Comparison of ENCODE assay signal across 20 cellular contexts in the genomic region with DNA sequence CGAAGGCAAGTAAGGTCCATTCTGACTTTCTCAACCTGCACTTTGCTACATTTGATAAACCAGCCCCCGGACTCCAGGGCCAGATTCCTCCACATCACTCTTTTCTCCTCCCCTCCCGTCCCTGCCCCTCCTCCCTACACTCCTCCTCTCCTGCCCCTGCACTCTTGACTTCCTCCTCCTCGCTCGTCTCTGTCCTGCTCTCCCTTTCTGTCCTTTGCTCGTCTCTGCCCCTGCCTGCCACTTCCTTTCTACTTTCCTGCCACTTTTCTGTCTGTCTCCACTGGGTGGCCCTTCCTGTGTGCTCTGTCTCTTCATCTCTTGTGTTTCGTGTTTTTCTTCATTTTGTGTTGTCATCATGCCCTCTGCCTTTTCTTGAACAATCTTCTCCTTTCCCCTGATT. TPM values are rescaled to one million over a fixed set of nuclear protein-coding genes. Genes with fewer than 3 reads are reported as not detected.
DNase-seq lines count a peak whose midpoint lies in the region; ATAC-seq and TF ChIP-seq lines count a peak whose summit lies in the region.
"Had no signal": no experiment of that assay in that cellular context is flagged by ENCODE, and none has a peak within 500 bp of the region (broad histone marks: within the 10 kb centered on the region; RNA-seq: fewer than 3 reads in every experiment).

No MANE protein-coding gene starts in this region.

- no peaks in the 10 kb centered on the region for H3K9me3 ChIP-seq in CD8-positive, alpha-beta memory T cell (ENCODE audit: low read length)
- H3K9me3 ChIP-seq: suprapubic skin had no signal

- H2BK120ac ChIP-seq in mesendoderm (ENCODE audit: low read depth, low read length): no peak overlapping the region

- no peak overlapping the region for H3K23ac ChIP-seq in mesendoderm (ENCODE audit: low read length)

- H3K79me2 ChIP-seq in mesendoderm (ENCODE audit: control insufficient read depth, insufficient read depth, low read length): peaks cover 84% of the 10 kb centered on the region

- no peak overlapping the region for H4K5ac ChIP-seq in mesendoderm (ENCODE audit: low read length)

- H3K56ac ChIP-seq in mesendoderm (ENCODE audit: low read length): no peak overlapping the region

- no peak overlapping the region for H3K4me3 Mint-ChIP-seq in activated T-cell treated with anti-CD3 and anti-CD28 coated beads, Interleukin-2, amount 50 U/mL, for 72 hours
- H3K4me3 Mint-ChIP-seq in CD8-positive, alpha-beta memory T cell: peak overlapping the region in 2 of 7 donors; percentile 13 to 44
- no peak overlapping the region for H3K4me3 Mint-ChIP-seq in activated CD8-positive, alpha-beta T cell treated with anti-CD3 and anti-CD28 coated beads for 36 hours
- H3K4me3 Mint-ChIP-seq in neural crest cell: peak overlapping the region; percentile 5
- no peak overlapping the region for H3K4me3 Mint-ChIP-seq in glutamatergic neuron (ENCODE audit: unreplicated experiment)
- H3K4me3 Mint-ChIP-seq: effector memory CD8-positive, alpha-beta T cell; T-helper 17 cell had no signal

- no peaks in the 10 kb centered on the region for H3K9me3 Mint-ChIP-seq in activated T-cell treated with anti-CD3 and anti-CD28 coated beads, Interleukin-2, amount 50 U/mL, for 72 hours
- no peaks in the 10 kb centered on the region for H3K9me3 Mint-ChIP-seq in CD8-positive, alpha-beta memory T cell
- no peaks in the 10 kb centered on the region for H3K9me3 Mint-ChIP-seq in activated CD8-positive, alpha-beta T cell treated with anti-CD3 and anti-CD28 coated beads for 36 hours
- no peaks in the 10 kb centered on the region for H3K9me3 Mint-ChIP-seq in neural crest cell
- peaks cover 11% of the 10 kb centered on the region for H3K9me3 Mint-ChIP-seq in glutamatergic neuron (ENCODE audit: unreplicated experiment)
- H3K9me3 Mint-ChIP-seq: effector memory CD8-positive, alpha-beta T cell had no signal

- no peak for DNase-seq in activated T-cell treated with anti-CD3 and anti-CD28 coated beads, Interleukin-2, amount 50 U/mL, for 72 hours
- no peak for DNase-seq in activated T-cell treated with anti-CD3 and anti-CD28 coated beads, Interleukin-2, amount 50 U/mL, for 48 hours
- DNase-seq in CD8-positive, alpha-beta memory T cell: no peak
- no peak for DNase-seq in activated CD8-positive, alpha-beta T cell treated with anti-CD3 and anti-CD28 coated beads for 36 hours
- DNase-seq in neural crest cell (ENCODE audit: low read depth, low spot score) (no peak), glutamatergic neuron (no peak), mesendoderm (no peak)
- DNase-seq: ACHN; activated gamma-delta T cell treated with Interleukin-2 at 50 U/mL for 16 hours; DMS79; effector memory CD8-positive, alpha-beta T cell; NCI-H2029; PC-3; right cardiac atrium; stimulated activated CD8-positive, alpha-beta memory T cell treated with anti-CD3 and anti-CD28 coated beads, Interleukin-4, amount 100 ng/mL, for 48 hours; T-helper 17 cell had no signal

- no peak overlapping the region for H2BK15ac ChIP-seq in mesendoderm (replicated peaks; ENCODE audit: low read depth)

- H3K18ac ChIP-seq in mesendoderm (ENCODE audit: low read length): no peak overlapping the region

- H3K27ac Mint-ChIP-seq in activated T-cell treated with anti-CD3 and anti-CD28 coated beads, Interleukin-2, amount 50 U/mL, for 72 hours: peak overlapping the region; percentile 31
- peak overlapping the region in 6 of 8 donors; percentile 1 to 80 (median 23) for H3K27ac Mint-ChIP-seq in CD8-positive, alpha-beta memory T cell
- H3K27ac Mint-ChIP-seq in activated CD8-positive, alpha-beta T cell treated with anti-CD3 and anti-CD28 coated beads for 36 hours: peak overlapping the region; percentile 61
- H3K27ac Mint-ChIP-seq in neural crest cell (ENCODE audit: unreplicated experiment): no peak overlapping the region
- H3K27ac Mint-ChIP-seq in glutamatergic neuron (ENCODE audit: unreplicated experiment): no peak overlapping the region

- no peak overlapping the region for H4K8ac ChIP-seq in mesendoderm (ENCODE audit: low read depth, low read length)

- H3K4me2 ChIP-seq in mesendoderm (ENCODE audit: low read length): no peak overlapping the region

- no peak overlapping the region for H3K27ac ChIP-seq in CD8-positive, alpha-beta memory T cell (ENCODE audit: low read depth, low read length)
- no peak overlapping the region for H3K27ac ChIP-seq in mesendoderm (ENCODE audit: low read depth, low read length)
- H3K27ac ChIP-seq: suprapubic skin had no signal

- H2AK5ac ChIP-seq in mesendoderm (ENCODE audit: low read length): no peak overlapping the region

- H3K9ac ChIP-seq in mesendoderm (ENCODE audit: low read length): no peak overlapping the region

- CTCF ChIA-PET in CD8-positive, alpha-beta memory T cell (lab: Charles Lee): no interaction called here
- CTCF ChIA-PET in activated CD8-positive, alpha-beta T cell treated with anti-CD3 and anti-CD28 coated beads for 36 hours (lab: Charles Lee): interaction anchor here (1.6 kb wide), 1 partner anchor 10 kb away, joined by 5 read pairs; no protein-coding TSS in a partner anchor

- H3K4me1 ChIP-seq in CD8-positive, alpha-beta memory T cell (ENCODE audit: insufficient read depth, low read length): peaks cover 30% of the 10 kb centered on the region
- H3K4me1 ChIP-seq in mesendoderm (ENCODE audit: control insufficient read depth, low read depth, low read length): peaks cover under 1% of the 10 kb centered on the region

- peaks cover 67% of the 10 kb centered on the region for H3K36me3 ChIP-seq in CD8-positive, alpha-beta memory T cell (ENCODE audit: insufficient read depth, low read length)
- peaks cover 27% of the 10 kb centered on the region for H3K36me3 ChIP-seq in mesendoderm (ENCODE audit: control insufficient read depth, insufficient read depth, low read length)

- peaks cover 18 to 28% of the 10 kb centered on the region in 2 donors for H3K36me3 Mint-ChIP-seq in activated T-cell treated with anti-CD3 and anti-CD28 coated beads, Interleukin-2, amount 50 U/mL, for 72 hours (ENCODE audit: insufficient read depth in 2 of 2)
- H3K36me3 Mint-ChIP-seq in CD8-positive, alpha-beta memory T cell: peaks cover 9 to 80% (median 19%) of the 10 kb centered on the region in 3 donors
- H3K36me3 Mint-ChIP-seq in activated CD8-positive, alpha-beta T cell treated with anti-CD3 and anti-CD28 coated beads for 36 hours (ENCODE audit: low read depth): peaks cover 62% of the 10 kb centered on the region
- H3K36me3 Mint-ChIP-seq in neural crest cell (ENCODE audit: low read depth) (peaks cover 14% of the 10 kb centered on the region), glutamatergic neuron (ENCODE audit: unreplicated experiment) (no peaks in the 10 kb centered on the region)

- H3K4me1 Mint-ChIP-seq in activated T-cell treated with anti-CD3 and anti-CD28 coated beads, Interleukin-2, amount 50 U/mL, for 72 hours (ENCODE audit: low read depth): peaks cover 47% of the 10 kb centered on the region
- peaks cover 37 to 82% (median 45%) of the 10 kb centered on the region in 3 donors for H3K4me1 Mint-ChIP-seq in CD8-positive, alpha-beta memory T cell
- peaks cover 41% of the 10 kb centered on the region for H3K4me1 Mint-ChIP-seq in activated CD8-positive, alpha-beta T cell treated with anti-CD3 and anti-CD28 coated beads for 36 hours (ENCODE audit: low read depth)
- H3K4me1 Mint-ChIP-seq in neural crest cell: peaks cover 17% of the 10 kb centered on the region
- H3K4me1 Mint-ChIP-seq in glutamatergic neuron (ENCODE audit: low read depth, unreplicated experiment): peaks cover 16% of the 10 kb centered on the region

- H3K79me1 ChIP-seq in mesendoderm (ENCODE audit: low read length): peaks cover 9% of the 10 kb centered on the region

- ATAC-seq in activated T-cell treated with anti-CD3 and anti-CD28 coated beads, Interleukin-2, amount 50 U/mL, for 72 hours (replicated peaks in 1 of 2): no peak
- no peak for ATAC-seq in activated CD8-positive, alpha-beta T cell treated with anti-CD3 and anti-CD28 coated beads for 36 hours
- ATAC-seq in HG03139 (IDR thresholded peaks at IDR 0.05; ENCODE audit: unreplicated experiment): no peak
- ATAC-seq: activated CD4-positive, CD25-positive, alpha-beta regulatory T cell treated with anti-CD3 and anti-CD28 coated beads, Interleukin-2, amount 50 U/mL, for 24 hours; effector memory CD8-positive, alpha-beta T cell; PC-3; right cardiac atrium; T-helper 17 cell had no signal

- no peak overlapping the region for H3K4ac ChIP-seq in mesendoderm (ENCODE audit: low read depth, low read length)

- no peaks in the 10 kb centered on the region for H3K27me3 Mint-ChIP-seq in activated T-cell treated with anti-CD3 and anti-CD28 coated beads, Interleukin-2, amount 50 U/mL, for 72 hours (ENCODE audit: low read depth)
- H3K27me3 Mint-ChIP-seq in CD8-positive, alpha-beta memory T cell: peaks cover 0 to 1% of the 10 kb centered on the region in 2 donors
- H3K27me3 Mint-ChIP-seq in activated CD8-positive, alpha-beta T cell treated with anti-CD3 and anti-CD28 coated beads for 36 hours: no peaks in the 10 kb centered on the region
- no peaks in the 10 kb centered on the region for H3K27me3 Mint-ChIP-seq in neural crest cell (ENCODE audit: low read depth)
- H3K27me3 Mint-ChIP-seq in glutamatergic neuron (ENCODE audit: unreplicated experiment): no peaks in the 10 kb centered on the region
- H3K27me3 Mint-ChIP-seq: effector memory CD8-positive, alpha-beta T cell; T-helper 17 cell had no signal

- intact Hi-C loops in activated CD8-positive, alpha-beta T cell treated with anti-CD3 and anti-CD28 coated beads for 36 hours (cut with micrococcal nuclease): no loop called here

- no CpG with 5 or more reads among the region's 7 CpGs for WGBS in mesendoderm (ENCODE audit: extremely low coverage, insufficient coverage, low lambda C conversion rate)

- POLR2A ChIA-PET in CD8-positive, alpha-beta memory T cell (lab: Charles Lee): no interaction called here
- POLR2A ChIA-PET in activated CD8-positive, alpha-beta T cell treated with anti-CD3 and anti-CD28 coated beads for 36 hours (lab: Charles Lee): no interaction called here

- H2BK5ac ChIP-seq in mesendoderm (ENCODE audit: low read length): no peak overlapping the region

- TF ChIP-seq CTCF in activated CD8-positive, alpha-beta T cell treated with anti-CD3 and anti-CD28 coated beads for 36 hours (IDR thresholded peaks at IDR 0.05): no peak
- TF ChIP-seq CTCF in neural crest cell (conservative IDR thresholded peaks at IDR 0.05) (no peak), glutamatergic neuron (IDR thresholded peaks at IDR 0.05; ENCODE audit: partially characterized antibody, unreplicated experiment) (no peak)

- H3K27me3 ChIP-seq in CD8-positive, alpha-beta memory T cell (ENCODE audit: insufficient read depth, low read length, poor library complexity, severe bottlenecking): no peaks in the 10 kb centered on the region
- no peaks in the 10 kb centered on the region for H3K27me3 ChIP-seq in mesendoderm (ENCODE audit: insufficient read depth, low read length, poor library complexity)
- H3K27me3 ChIP-seq: suprapubic skin had no signal

- H3K4me3 ChIP-seq in CD8-positive, alpha-beta memory T cell (ENCODE audit: low read length): no peak overlapping the region
- H3K4me3 ChIP-seq in mesendoderm (ENCODE audit: low read length): no peak overlapping the region
- H3K4me3 ChIP-seq: lung, suprapubic skin had no signal

RNA-seq across cellular contexts. Expression of a gene that starts 7.0 kb away (rescaled TPM):
- 100 to 1,000 TPM; 128 to 137 TPM for total RNA-seq in activated T-cell treated with anti-CD3 and anti-CD28 coated beads, Interleukin-2, amount 50 U/mL, for 72 hours
- total RNA-seq in CD8-positive, alpha-beta memory T cell: 100 to 1,000 TPM; 374 to 386 TPM
- polyA plus RNA-seq in CD8-positive, alpha-beta memory T cell: 9.5 TPM
- total RNA-seq in activated CD8-positive, alpha-beta T cell treated with anti-CD3 and anti-CD28 coated beads for 36 hours: 100 to 1,000 TPM; 304 to 306 TPM
- total RNA-seq in neural crest cell: 342 and 365 TPM in 2 replicates
- 216 TPM for total RNA-seq in glutamatergic neuron (ENCODE audit: unreplicated experiment)
- polyA plus RNA-seq in mesendoderm (2013, experiment 1 of 2): 204 TPM
- polyA plus RNA-seq in mesendoderm (2013, experiment 2 of 2): 201 TPM

RNA-seq across cellular contexts. Expression of a gene that starts 13.2 kb away (rescaled TPM):
- 10 to 100 TPM; 33.8 to 40.5 TPM for total RNA-seq in activated T-cell treated with anti-CD3 and anti-CD28 coated beads, Interleukin-2, amount 50 U/mL, for 72 hours
- 10 to 100 TPM; 39.0 to 40.2 TPM for total RNA-seq in CD8-positive, alpha-beta memory T cell
- 20.2 TPM for polyA plus RNA-seq in CD8-positive, alpha-beta memory T cell
- total RNA-seq in activated CD8-positive, alpha-beta T cell treated with anti-CD3 and anti-CD28 coated beads for 36 hours: 10 to 100 TPM; 36.2 to 37.7 TPM
- total RNA-seq in neural crest cell (129 and 130 TPM in 2 replicates), glutamatergic neuron (ENCODE audit: unreplicated experiment) (150 TPM)
- polyA plus RNA-seq in mesendoderm (2013, experiment 1 of 2): 112 TPM
- 114 TPM for polyA plus RNA-seq in mesendoderm (2013, experiment 2 of 2)

RNA-seq across cellular contexts. Expression of a gene that starts 13.8 kb away (rescaled TPM):
- total RNA-seq in activated T-cell treated with anti-CD3 and anti-CD28 coated beads, Interleukin-2, amount 50 U/mL, for 72 hours: 10 to 100 TPM; 13.8 to 21.7 TPM
- total RNA-seq in CD8-positive, alpha-beta memory T cell: 1 to 10 TPM; 2.0 to 2.2 TPM
- polyA plus RNA-seq in CD8-positive, alpha-beta memory T cell: 0.54 TPM
- 10 to 100 TPM in 1 of 2 experiments, 1 to 10 TPM in 1; 8.8 to 11.2 TPM for total RNA-seq in activated CD8-positive, alpha-beta T cell treated with anti-CD3 and anti-CD28 coated beads for 36 hours
- 18.7 and 18.9 TPM in 2 replicates for total RNA-seq in neural crest cell
- total RNA-seq in glutamatergic neuron (ENCODE audit: unreplicated experiment): 32.1 TPM
- 7.9 TPM for polyA plus RNA-seq in mesendoderm (2013, experiment 1 of 2)
- polyA plus RNA-seq in mesendoderm (2013, experiment 2 of 2): 7.9 TPM

RNA-seq across cellular contexts. Expression of a gene that starts 18.4 kb away (rescaled TPM):
- total RNA-seq in activated T-cell treated with anti-CD3 and anti-CD28 coated beads, Interleukin-2, amount 50 U/mL, for 72 hours: 10 to 100 TPM; 43.1 to 50.7 TPM
- 10 to 100 TPM; 32.8 to 34.4 TPM for total RNA-seq in CD8-positive, alpha-beta memory T cell
- 23.4 TPM for polyA plus RNA-seq in CD8-positive, alpha-beta memory T cell
- total RNA-seq in activated CD8-positive, alpha-beta T cell treated with anti-CD3 and anti-CD28 coated beads for 36 hours: 10 to 100 TPM; 30.4 to 34.5 TPM
- 40.8 and 41.9 TPM in 2 replicates for total RNA-seq in neural crest cell
- total RNA-seq in glutamatergic neuron (ENCODE audit: unreplicated experiment): 31.0 TPM
- polyA plus RNA-seq in mesendoderm (2013, experiment 1 of 2): 34.8 TPM
- polyA plus RNA-seq in mesendoderm (2013, experiment 2 of 2): 34.8 TPM

RNA-seq across cellular contexts. Expression of a gene that starts 21.0 kb away (rescaled TPM):
- 10 to 100 TPM; 46.1 to 47.8 TPM for total RNA-seq in activated T-cell treated with anti-CD3 and anti-CD28 coated beads, Interleukin-2, amount 50 U/mL, for 72 hours
- total RNA-seq in CD8-positive, alpha-beta memory T cell: 10 to 100 TPM; 39.6 to 41.3 TPM
- polyA plus RNA-seq in CD8-positive, alpha-beta memory T cell: 15.2 TPM
- total RNA-seq in activated CD8-positive, alpha-beta T cell treated with anti-CD3 and anti-CD28 coated beads for 36 hours: 10 to 100 TPM; 24.8 to 26.2 TPM
- 39.1 and 41.8 TPM in 2 replicates for total RNA-seq in neural crest cell
- 43.6 TPM for total RNA-seq in glutamatergic neuron (ENCODE audit: unreplicated experiment)
- polyA plus RNA-seq in mesendoderm (2013, experiment 1 of 2): 12.1 TPM
- 13.5 TPM for polyA plus RNA-seq in mesendoderm (2013, experiment 2 of 2)

Comparison
In these comparisons a context has a peak if more than half of its experiments do, and no peak if none do; other contexts are left out.
1. H3K27ac Mint-ChIP-seq: peak in activated T-cell treated with anti-CD3 and anti-CD28 coated beads, Interleukin-2, amount 50 U/mL, for 72 hours (single experiment), CD8-positive, alpha-beta memory T cell (6 of 8) and activated CD8-positive, alpha-beta T cell treated with anti-CD3 and anti-CD28 coated beads for 36 hours (single experiment); none in neural crest cell (single experiment) and glutamatergic neuron (single experiment).